In genomic region chr7:141023305-141023704, GRCh38 we compare ENCODE assay signal across 15 cellular contexts. TPM values are rescaled to one million over a fixed set of nuclear protein-coding genes. Genes with fewer than 3 reads are reported as not detected.
DNase-seq lines count a peak whose midpoint lies in the region; ATAC-seq lines count a peak whose summit lies in the region.
"Had no signal": no experiment of that assay in that cellular context is flagged by ENCODE, and none has a peak within 500 bp of the region (broad histone marks: within the 10 kb centered on the region; RNA-seq: fewer than 3 reads in every experiment).

No MANE protein-coding gene starts in this region.

- H3K4me3 Mint-ChIP-seq in activated naive CD4-positive, alpha-beta T cell treated with anti-CD3 and anti-CD28 coated beads for 36 hours = no peak overlapping the region
- peak overlapping the region in 4 of 7 donors; percentile 1 to 37 (median 22) for H3K4me3 Mint-ChIP-seq in CD8-positive, alpha-beta memory T cell
- H3K4me3 Mint-ChIP-seq in activated CD4-positive, alpha-beta memory T cell treated with anti-CD3 and anti-CD28 coated beads for 36 hours = peak overlapping the region; percentile 0
- no peak overlapping the region for H3K4me3 Mint-ChIP-seq in central memory CD8-positive, alpha-beta T cell
- H3K4me3 Mint-ChIP-seq: HFFc6 had no signal

- no peaks in the 10 kb centered on the region for H3K36me3 ChIP-seq in CD8-positive, alpha-beta memory T cell (ENCODE audit: insufficient read depth, low read length)

- no peaks in the 10 kb centered on the region for H3K27me3 ChIP-seq in CD8-positive, alpha-beta memory T cell (ENCODE audit: insufficient read depth, low read length, poor library complexity, severe bottlenecking)

- POLR2A ChIA-PET in CD8-positive, alpha-beta memory T cell (lab: Charles Lee) = no interaction called here
- POLR2A ChIA-PET in activated CD4-positive, alpha-beta memory T cell treated with anti-CD3 and anti-CD28 coated beads for 36 hours (lab: Charles Lee) = interaction anchor here (1.0 kb wide), 1 partner anchor 12 kb away, joined by 3 read pairs; no protein-coding TSS in a partner anchor

- peaks cover 13% of the 10 kb centered on the region for H3K4me1 ChIP-seq in CD8-positive, alpha-beta memory T cell (ENCODE audit: insufficient read depth, low read length)

- ATAC-seq in central memory CD8-positive, alpha-beta T cell (replicated peaks; ENCODE audit: extremely low read depth, poor library complexity, severe bottlenecking) = no peak

- H3K4me3 ChIP-seq in CD8-positive, alpha-beta memory T cell (ENCODE audit: low read length) = no peak overlapping the region

- H3K27ac ChIP-seq in CD8-positive, alpha-beta memory T cell (ENCODE audit: low read depth, low read length) = no peak overlapping the region
- H3K27ac ChIP-seq: RWPE1 had no signal

- no peak for DNase-seq in activated naive CD4-positive, alpha-beta T cell treated with anti-CD3 and anti-CD28 coated beads for 36 hours
- no peak for DNase-seq in activated naive CD4-positive, alpha-beta T cell treated with anti-CD3 and anti-CD28 coated beads, Interleukin-2, amount 50 U/mL, for 16 hours
- DNase-seq in CD8-positive, alpha-beta memory T cell = no peak
- DNase-seq in activated CD4-positive, alpha-beta memory T cell treated with anti-CD3 and anti-CD28 coated beads for 36 hours = no peak
- DNase-seq in central memory CD8-positive, alpha-beta T cell (ENCODE audit: low spot score in 2 of 2) = no peak
- no peak for DNase-seq in LoVo (ENCODE audit: low spot score)
- DNase-seq in NCI-H510A (lab: John Stamatoyannopoulos, UW) = no peak
- DNase-seq: ACHN, DMS 273 treated with DMSO at 0.1 percent for 48 hours, HFFc6, NCI-H1048, NCI-H2227 treated with DMSO at 0.1 percent for 48 hours, NCI-H526 treated with DMSO at 0.1 percent for 48 hours, OCI-M1 had no signal

- peaks cover 13% of the 10 kb centered on the region for H3K4me1 Mint-ChIP-seq in activated naive CD4-positive, alpha-beta T cell treated with anti-CD3 and anti-CD28 coated beads for 36 hours (ENCODE audit: low read depth)
- H3K4me1 Mint-ChIP-seq in CD8-positive, alpha-beta memory T cell = peaks cover 9 to 20% (median 10%) of the 10 kb centered on the region in 3 donors
- H3K4me1 Mint-ChIP-seq in activated CD4-positive, alpha-beta memory T cell treated with anti-CD3 and anti-CD28 coated beads for 36 hours (ENCODE audit: low read depth) = peaks cover 17% of the 10 kb centered on the region
- H3K4me1 Mint-ChIP-seq in central memory CD8-positive, alpha-beta T cell = peaks cover 6% of the 10 kb centered on the region

- peaks cover 2% of the 10 kb centered on the region for H3K36me3 Mint-ChIP-seq in activated naive CD4-positive, alpha-beta T cell treated with anti-CD3 and anti-CD28 coated beads for 36 hours (ENCODE audit: low read depth)
- H3K36me3 Mint-ChIP-seq in CD8-positive, alpha-beta memory T cell = peaks cover 4 to 12% (median 5%) of the 10 kb centered on the region in 3 donors
- peaks cover 8% of the 10 kb centered on the region for H3K36me3 Mint-ChIP-seq in activated CD4-positive, alpha-beta memory T cell treated with anti-CD3 and anti-CD28 coated beads for 36 hours
- H3K36me3 Mint-ChIP-seq in central memory CD8-positive, alpha-beta T cell (ENCODE audit: insufficient read depth) = no peaks in the 10 kb centered on the region

- intact Hi-C loops in activated naive CD4-positive, alpha-beta T cell treated with anti-CD3 and anti-CD28 coated beads for 36 hours (cut with micrococcal nuclease) = no loop called here
- intact Hi-C loops in activated CD4-positive, alpha-beta memory T cell treated with anti-CD3 and anti-CD28 coated beads for 36 hours (cut with micrococcal nuclease) = loop anchor here (2.0 kb wide), 1 partner anchor 29 kb away; no protein-coding TSS in a partner anchor

- CTCF ChIA-PET in activated naive CD4-positive, alpha-beta T cell treated with anti-CD3 and anti-CD28 coated beads for 36 hours (lab: Charles Lee) = interaction anchor here (0.6 to 1.2 kb wide), 2 partner anchors 276 to 510 kb away, joined by 3 read pairs; no protein-coding TSS in a partner anchor
- CTCF ChIA-PET in CD8-positive, alpha-beta memory T cell (lab: Charles Lee) = no interaction called here
- CTCF ChIA-PET in activated CD4-positive, alpha-beta memory T cell treated with anti-CD3 and anti-CD28 coated beads for 36 hours (lab: Charles Lee) = interaction anchor here (0.7 to 1.7 kb wide), 2 partner anchors 8 to 12 kb away, joined by 3 to 9 read pairs; partner anchors contain the start of gene MRPS33

- no peaks in the 10 kb centered on the region for H3K9me3 ChIP-seq in CD8-positive, alpha-beta memory T cell (ENCODE audit: low read length)

- peak overlapping the region; percentile 1 for H3K27ac Mint-ChIP-seq in activated naive CD4-positive, alpha-beta T cell treated with anti-CD3 and anti-CD28 coated beads for 36 hours
- H3K27ac Mint-ChIP-seq in CD8-positive, alpha-beta memory T cell = peak overlapping the region in 6 of 8 donors; percentile 23 to 89 (median 64)
- peak overlapping the region; percentile 20 for H3K27ac Mint-ChIP-seq in activated CD4-positive, alpha-beta memory T cell treated with anti-CD3 and anti-CD28 coated beads for 36 hours
- H3K27ac Mint-ChIP-seq in central memory CD8-positive, alpha-beta T cell (ENCODE audit: low read depth) = peak overlapping the region; percentile 29
- H3K27ac Mint-ChIP-seq: HFFc6 had no signal

- peaks cover 11% of the 10 kb centered on the region for H3K9me3 Mint-ChIP-seq in activated naive CD4-positive, alpha-beta T cell treated with anti-CD3 and anti-CD28 coated beads for 36 hours
- peaks cover 10 to 22% (median 15%) of the 10 kb centered on the region in 5 donors for H3K9me3 Mint-ChIP-seq in CD8-positive, alpha-beta memory T cell
- H3K9me3 Mint-ChIP-seq in activated CD4-positive, alpha-beta memory T cell treated with anti-CD3 and anti-CD28 coated beads for 36 hours = peaks cover 16% of the 10 kb centered on the region
- H3K9me3 Mint-ChIP-seq in central memory CD8-positive, alpha-beta T cell = peaks cover 7% of the 10 kb centered on the region

- peaks cover 3% of the 10 kb centered on the region for H3K27me3 Mint-ChIP-seq in activated naive CD4-positive, alpha-beta T cell treated with anti-CD3 and anti-CD28 coated beads for 36 hours (ENCODE audit: low read depth)
- H3K27me3 Mint-ChIP-seq in CD8-positive, alpha-beta memory T cell = peaks cover 19 to 65% of the 10 kb centered on the region in 2 donors
- H3K27me3 Mint-ChIP-seq in activated CD4-positive, alpha-beta memory T cell treated with anti-CD3 and anti-CD28 coated beads for 36 hours = peaks cover 6% of the 10 kb centered on the region
- H3K27me3 Mint-ChIP-seq in central memory CD8-positive, alpha-beta T cell = peaks cover 62% of the 10 kb centered on the region

RNA-seq across cellular contexts. Expression of gene MRPS33, which starts 8.6 kb away (rescaled TPM):
- 100 to 1,000 TPM; 116 to 120 TPM for total RNA-seq in activated naive CD4-positive, alpha-beta T cell treated with anti-CD3 and anti-CD28 coated beads for 36 hours
- 100 to 1,000 TPM; 113 to 114 TPM for total RNA-seq in CD8-positive, alpha-beta memory T cell
- polyA plus RNA-seq in CD8-positive, alpha-beta memory T cell = 82.0 TPM
- total RNA-seq in activated CD4-positive, alpha-beta memory T cell treated with anti-CD3 and anti-CD28 coated beads for 36 hours = 10 to 100 TPM; 95.4 to 95.8 TPM

RNA-seq across cellular contexts. Expression of gene TMEM178B, which starts 50.6 kb away (rescaled TPM):
- total RNA-seq in activated naive CD4-positive, alpha-beta T cell treated with anti-CD3 and anti-CD28 coated beads for 36 hours = under 1 TPM; 0.05 TPM
- total RNA-seq in CD8-positive, alpha-beta memory T cell = 1 to 10 TPM in 1 of 2 experiments, under 1 TPM in 1; 0.97 to 1.1 TPM
- 0.02 TPM for polyA plus RNA-seq in CD8-positive, alpha-beta memory T cell
- under 1 TPM; 0.58 to 0.81 TPM for total RNA-seq in activated CD4-positive, alpha-beta memory T cell treated with anti-CD3 and anti-CD28 coated beads for 36 hours

Comparison
In these comparisons a context has a peak if more than half of its experiments do, and no peak if none do; other contexts are left out.
1. H3K27ac Mint-ChIP-seq: peak in every context shown above with its lines; median percentile 64 in CD8-positive, alpha-beta memory T cell; 29 in central memory CD8-positive, alpha-beta T cell; 20 in activated CD4-positive, alpha-beta memory T cell treated with anti-CD3 and anti-CD28 coated beads for 36 hours; 1 in activated naive CD4-positive, alpha-beta T cell treated with anti-CD3 and anti-CD28 coated beads for 36 hours.
2. H3K4me3 Mint-ChIP-seq: peak in CD8-positive, alpha-beta memory T cell (4 of 7) and activated CD4-positive, alpha-beta memory T cell treated with anti-CD3 and anti-CD28 coated beads for 36 hours (single experiment); none in activated naive CD4-positive, alpha-beta T cell treated with anti-CD3 and anti-CD28 coated beads for 36 hours (single experiment) and central memory CD8-positive, alpha-beta T cell (single experiment).